ENCODE assay signal across 1 cellular context in the genomic region with DNA sequence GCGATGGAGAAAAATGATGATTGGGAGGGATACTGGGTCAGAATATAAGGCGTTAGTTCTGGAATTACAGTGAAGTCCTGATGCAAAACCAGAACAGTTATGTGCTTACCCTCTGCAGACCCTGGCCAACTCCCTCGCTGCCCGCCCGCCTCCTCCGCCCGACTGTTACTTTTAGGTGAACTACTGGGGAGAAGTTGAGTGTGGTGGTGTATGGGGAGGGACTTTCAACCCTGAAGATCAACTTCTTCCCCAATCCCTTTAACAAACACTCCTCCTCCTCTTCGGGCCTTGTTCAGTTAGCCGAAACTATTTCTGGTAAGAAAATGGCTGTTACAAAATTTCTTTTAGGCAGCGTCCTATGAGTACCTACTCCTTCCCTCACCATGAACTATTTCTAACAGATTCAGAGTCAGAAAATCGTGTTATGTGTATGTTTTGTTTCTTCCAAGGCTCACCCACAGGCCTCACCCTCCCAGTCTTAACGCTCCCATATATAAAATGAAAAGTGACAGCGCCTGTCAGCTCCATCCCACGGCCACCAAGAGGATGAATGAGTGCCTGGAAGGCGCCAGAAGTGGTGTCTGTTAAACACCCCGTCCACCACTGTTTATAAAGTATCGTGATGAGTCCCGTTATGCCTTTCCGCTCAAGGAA.
TF ChIP-seq lines count a peak whose summit lies in the region.

No MANE protein-coding gene starts in this region.

TF ChIP-seq in H1, 55 proteins besides CTCF, POLR2A, EP300 and RAD21:
- 0 out of 2 replicates have a peak, but pooled peaks have one; percentile 3 for TF ChIP-seq YY1 (IDR thresholded peaks at IDR 0.05; ENCODE audit: low read depth, low read length)
- TF ChIP-seq EGR1 (IDR thresholded peaks at IDR 0.05; ENCODE audit: borderline replicate concordance, low read depth, low read length) = no peak
- TF ChIP-seq RXRA (IDR thresholded peaks at IDR 0.05; ENCODE audit: insufficient read depth, low read depth, low read length) = no peak
- TF ChIP-seq SIN3A (conservative IDR thresholded peaks at IDR 0.05 in 1 of 2, IDR thresholded peaks at IDR 0.05 in 1 of 2; ENCODE audit: low read depth in 1 of 2, low read length in 2 of 2) = peak; percentile 74 to 77; a peak in 3 of 4 replicates
- no peak for TF ChIP-seq CBX5 (IDR thresholded peaks at IDR 0.05; ENCODE audit: low read depth, low read length)
- no peak for TF ChIP-seq GABPA (IDR thresholded peaks at IDR 0.05; ENCODE audit: borderline replicate concordance, insufficient read depth, low read length)
- TF ChIP-seq FOSL1 (IDR thresholded peaks at IDR 0.05; ENCODE audit: insufficient read depth, low read depth, low read length) = no peak
- no peak for TF ChIP-seq E2F6 (IDR thresholded peaks at IDR 0.05)
- TF ChIP-seq CHD1 (IDR thresholded peaks at IDR 0.05; ENCODE audit: low read depth, low read length) = no peak
- no peak for TF ChIP-seq BACH1 (IDR thresholded peaks at IDR 0.05; ENCODE audit: low read length)
- no peak for TF ChIP-seq NANOG (IDR thresholded peaks at IDR 0.05; ENCODE audit: insufficient read depth, low read depth, low read length, poor library complexity, severe bottlenecking)
